14 cellular contexts compared by ENCODE assay signal in the genomic region with DNA sequence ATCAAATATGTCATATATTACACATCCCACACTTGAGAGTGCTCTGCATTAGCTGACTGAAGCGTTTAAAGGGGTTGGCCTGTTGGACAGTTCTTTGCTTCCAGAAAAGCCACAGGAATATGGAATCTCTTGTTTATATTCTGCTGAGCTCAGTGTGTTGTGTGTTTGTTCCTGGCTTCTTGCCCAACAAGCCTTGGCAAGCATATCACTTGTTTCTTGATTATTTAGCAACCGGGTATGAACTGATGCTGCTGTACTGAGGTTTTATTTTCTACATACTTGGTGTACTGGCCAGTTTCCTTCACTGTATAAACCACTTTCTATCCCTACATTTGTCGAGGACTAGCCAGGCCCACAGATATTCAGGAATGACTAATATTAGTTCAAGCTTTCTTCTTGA.
DNase-seq lines count a peak whose midpoint lies in the region; ATAC-seq, FAIRE-seq and TF ChIP-seq lines count a peak whose summit lies in the region.
"Had no signal": no experiment of that assay in that cellular context is flagged by ENCODE, and none has a peak within 500 bp of the region (broad histone marks: within the 10 kb centered on the region; RNA-seq: fewer than 3 reads in every experiment).

No MANE protein-coding gene starts in this region.

- no peaks in the 10 kb centered on the region for H3K27me3 Mint-ChIP-seq in nephron (ENCODE audit: low read depth)
- H3K27me3 Mint-ChIP-seq in progenitor cell of endocrine pancreas = no peaks in the 10 kb centered on the region
- no peaks in the 10 kb centered on the region for H3K27me3 Mint-ChIP-seq in activated naive CD4-positive, alpha-beta T cell treated with anti-CD3 and anti-CD28 coated beads for 36 hours (ENCODE audit: low read depth)
- H3K27me3 Mint-ChIP-seq: activated CD4-positive, alpha-beta T cell treated with anti-CD3 and anti-CD28 coated beads for 36 hours had no signal

- H3K4me3 Mint-ChIP-seq in nephron = no peak overlapping the region
- H3K4me3 Mint-ChIP-seq in progenitor cell of endocrine pancreas (ENCODE audit: low read depth) = no peak overlapping the region
- no peak overlapping the region for H3K4me3 Mint-ChIP-seq in activated naive CD4-positive, alpha-beta T cell treated with anti-CD3 and anti-CD28 coated beads for 36 hours
- H3K4me3 Mint-ChIP-seq: activated CD4-positive, alpha-beta T cell treated with anti-CD3 and anti-CD28 coated beads for 36 hours; endodermal cell; immature natural killer cell had no signal

- H3K36me3 Mint-ChIP-seq in nephron (ENCODE audit: low read depth) (no peaks in the 10 kb centered on the region), progenitor cell of endocrine pancreas (ENCODE audit: insufficient read depth) (no peaks in the 10 kb centered on the region)
- H3K36me3 Mint-ChIP-seq in activated naive CD4-positive, alpha-beta T cell treated with anti-CD3 and anti-CD28 coated beads for 36 hours (ENCODE audit: low read depth) = no peaks in the 10 kb centered on the region

- TF ChIP-seq CTCF in choroid plexus epithelial cell (conservative IDR thresholded peaks at IDR 0.05; ENCODE audit: low read depth, low read length) = no peak
- TF ChIP-seq CTCF in nephron (IDR thresholded peaks at IDR 0.05; ENCODE audit: unreplicated experiment in 3 of 3) = no peak
- no peak for TF ChIP-seq CTCF in progenitor cell of endocrine pancreas (IDR thresholded peaks at IDR 0.05; ENCODE audit: unreplicated experiment)

- H3K4me1 Mint-ChIP-seq in nephron (peaks cover 11% of the 10 kb centered on the region), progenitor cell of endocrine pancreas (ENCODE audit: low read depth) (no peaks in the 10 kb centered on the region)
- no peaks in the 10 kb centered on the region for H3K4me1 Mint-ChIP-seq in activated naive CD4-positive, alpha-beta T cell treated with anti-CD3 and anti-CD28 coated beads for 36 hours (ENCODE audit: low read depth)
- H3K4me1 Mint-ChIP-seq: activated CD4-positive, alpha-beta T cell treated with anti-CD3 and anti-CD28 coated beads for 36 hours; endodermal cell; immature natural killer cell had no signal

- TF ChIP-seq POLR2A in GM12891 (IDR thresholded peaks at IDR 0.05; ENCODE audit: low read depth, low read length) = no peak

- CTCF ChIA-PET in activated naive CD4-positive, alpha-beta T cell treated with anti-CD3 and anti-CD28 coated beads for 36 hours (lab: Charles Lee) = no interaction called here

- peaks cover 10% of the 10 kb centered on the region for H3K9me3 Mint-ChIP-seq in nephron
- no peaks in the 10 kb centered on the region for H3K9me3 Mint-ChIP-seq in progenitor cell of endocrine pancreas (ENCODE audit: low read depth)
- peaks cover 5% of the 10 kb centered on the region for H3K9me3 Mint-ChIP-seq in activated naive CD4-positive, alpha-beta T cell treated with anti-CD3 and anti-CD28 coated beads for 36 hours
- H3K9me3 Mint-ChIP-seq: endodermal cell had no signal

- intact Hi-C loops in activated naive CD4-positive, alpha-beta T cell treated with anti-CD3 and anti-CD28 coated beads for 36 hours (cut with micrococcal nuclease) = no loop called here

- DNase-seq in DMS53 treated with DMSO at 0.1 percent for 48 hours (lab: John Stamatoyannopoulos, UW; ENCODE audit: unreplicated experiment) (peak; percentile 42), NCI-H2029 treated with DMSO at 0.1 percent for 48 hours (lab: John Stamatoyannopoulos, UW) (peak; percentile 74), choroid plexus epithelial cell (ENCODE audit: low read depth) (peak; percentile 55), GM12891 (ENCODE audit: insufficient read length, low spot score) (no peak), progenitor cell of endocrine pancreas (ENCODE audit: low spot score, unreplicated experiment) (no peak)
- no peak for DNase-seq in activated naive CD4-positive, alpha-beta T cell treated with anti-CD3 and anti-CD28 coated beads for 36 hours
- DNase-seq: activated CD4-positive, alpha-beta T cell treated with anti-CD3 and anti-CD28 coated beads for 36 hours; activated naive CD4-positive, alpha-beta T cell treated with Interleukin-2 at 50 U/mL for 16 hours; endodermal cell; immature natural killer cell; occipital lobe; transverse colon had no signal

- peak overlapping the region; percentile 24 to 48 (median 43) for H3K27ac Mint-ChIP-seq in nephron
- H3K27ac Mint-ChIP-seq in progenitor cell of endocrine pancreas = no peak overlapping the region
- H3K27ac Mint-ChIP-seq in activated naive CD4-positive, alpha-beta T cell treated with anti-CD3 and anti-CD28 coated beads for 36 hours = no peak overlapping the region
- H3K27ac Mint-ChIP-seq: activated CD4-positive, alpha-beta T cell treated with anti-CD3 and anti-CD28 coated beads for 36 hours; endodermal cell; immature natural killer cell had no signal

- ATAC-seq in GM21737 (IDR thresholded peaks at IDR 0.05; ENCODE audit: unreplicated experiment) = no peak
- ATAC-seq: activated CD4-positive, alpha-beta T cell treated with anti-CD3 and anti-CD28 coated beads for 36 hours had no signal

- H3K4me3 ChIP-seq in choroid plexus epithelial cell (ENCODE audit: low read depth, low read length) = no peak overlapping the region
- H3K4me3 ChIP-seq: transverse colon had no signal

- no peak for FAIRE-seq in GM12891 (lab: Jason Lieb, UNC)

TF ChIP-seq in GM12891, 5 proteins besides CTCF, POLR2A, EP300 and RAD21:
- TF ChIP-seq PAX5 (IDR thresholded peaks at IDR 0.05; ENCODE audit: insufficient read depth, low read length, severe bottlenecking) (no peak), SPI1 (IDR thresholded peaks at IDR 0.05; ENCODE audit: low read depth, low read length) (no peak), POU2F2 (IDR thresholded peaks at IDR 0.05; ENCODE audit: low read depth, low read length) (no peak), TAF1 (IDR thresholded peaks at IDR 0.05; ENCODE audit: low read depth, low read length) (no peak), POLR2AphosphoS5 (IDR thresholded peaks at IDR 0.05; ENCODE audit: low read depth, low read length) (no peak)

Comparison
In these comparisons a context has a peak if more than half of its experiments do, and no peak if none do; other contexts are left out.
1. DNase-seq: peak in DMS53 treated with DMSO at 0.1 percent for 48 hours (single experiment), NCI-H2029 treated with DMSO at 0.1 percent for 48 hours (single experiment) and choroid plexus epithelial cell (single experiment); none in GM12891 (single experiment), progenitor cell of endocrine pancreas (single experiment) and activated naive CD4-positive, alpha-beta T cell treated with anti-CD3 and anti-CD28 coated beads for 36 hours (single experiment).
2. H3K27ac Mint-ChIP-seq: peak in nephron (3 of 3); none in progenitor cell of endocrine pancreas (single experiment) and activated naive CD4-positive, alpha-beta T cell treated with anti-CD3 and anti-CD28 coated beads for 36 hours (single experiment).